9 cellular contexts compared by ENCODE assay signal in genomic region chr14:63745858-63746425, GRCh38. TPM values are rescaled to one million over a fixed set of nuclear protein-coding genes. Genes with fewer than 3 reads are reported as not detected.
DNase-seq lines count a peak whose midpoint lies in the region; ATAC-seq and TF ChIP-seq lines count a peak whose summit lies in the region.
"Had no signal": no experiment of that assay in that cellular context is flagged by ENCODE, and none has a peak within 500 bp of the region (broad histone marks: within the 10 kb centered on the region; RNA-seq: fewer than 3 reads in every experiment).

No MANE protein-coding gene starts in this region.

- no peak overlapping the region for H3K4me3 Mint-ChIP-seq in Calu3 (ENCODE audit: low read depth, unreplicated experiment)
- H3K4me3 Mint-ChIP-seq in activated naive CD8-positive, alpha-beta T cell treated with anti-CD3 and anti-CD28 coated beads for 36 hours, result no peak overlapping the region
- H3K4me3 Mint-ChIP-seq: activated T-cell treated with anti-CD3 and anti-CD28 coated beads, Interleukin-2, amount 50 U/mL, for 4 hours had no signal

- H3K27ac Mint-ChIP-seq in Calu3 (ENCODE audit: unreplicated experiment), result no peak overlapping the region
- no peak overlapping the region for H3K27ac Mint-ChIP-seq in activated naive CD8-positive, alpha-beta T cell treated with anti-CD3 and anti-CD28 coated beads for 36 hours

- peak; percentile 6 for DNase-seq in Calu3
- peak; percentile 10 for DNase-seq in activated naive CD8-positive, alpha-beta T cell treated with anti-CD3 and anti-CD28 coated beads for 36 hours
- DNase-seq in NCI-H2171 (lab: John Stamatoyannopoulos, UW), result no peak
- DNase-seq in NCI-H345 treated with DMSO at 0.1 percent for 48 hours (lab: John Stamatoyannopoulos, UW; ENCODE audit: unreplicated experiment), result no peak
- DNase-seq in NCI-H510A (lab: John Stamatoyannopoulos, UW), result no peak
- DNase-seq in KG1 (lab: John Stamatoyannopoulos, UW), result no peak
- DNase-seq: activated T-cell treated with anti-CD3 and anti-CD28 coated beads, Interleukin-2, amount 50 U/mL, for 4 hours had no signal

- peaks cover 16% of the 10 kb centered on the region for H3K4me1 Mint-ChIP-seq in Calu3 (ENCODE audit: low read depth, unreplicated experiment)
- peaks cover 12% of the 10 kb centered on the region for H3K4me1 Mint-ChIP-seq in activated naive CD8-positive, alpha-beta T cell treated with anti-CD3 and anti-CD28 coated beads for 36 hours

- H3K36me3 Mint-ChIP-seq in Calu3 (ENCODE audit: insufficient read depth, unreplicated experiment), result no peaks in the 10 kb centered on the region
- H3K36me3 Mint-ChIP-seq in activated naive CD8-positive, alpha-beta T cell treated with anti-CD3 and anti-CD28 coated beads for 36 hours, result no peaks in the 10 kb centered on the region

- ATAC-seq in GM21360 (IDR thresholded peaks at IDR 0.05; ENCODE audit: unreplicated experiment) (peak; percentile 60), HG03457 (IDR thresholded peaks at IDR 0.05; ENCODE audit: unreplicated experiment) (peak; percentile 59)

- TF ChIP-seq CTCF in Calu3 (IDR thresholded peaks at IDR 0.05; ENCODE audit: unreplicated experiment), result no peak

- H3K27me3 Mint-ChIP-seq in Calu3 (ENCODE audit: unreplicated experiment), result no peaks in the 10 kb centered on the region
- no peaks in the 10 kb centered on the region for H3K27me3 Mint-ChIP-seq in activated naive CD8-positive, alpha-beta T cell treated with anti-CD3 and anti-CD28 coated beads for 36 hours

- no TSS peak for BruUV-seq in Calu3 (replicated peaks; lab: Mats Ljungman, UMichigan)

- CTCF ChIA-PET in Calu3 (lab: Charles Lee), result interaction anchor here (0.7 kb wide), 1 partner anchor 104 kb away, joined by 3 read pairs; the partner anchor contains the start of gene WDR89

- intact Hi-C loops in Calu3 (cut with micrococcal nuclease; ENCODE audit: unreplicated experiment), result loop anchor here (5.0 kb wide), 1 partner anchor 74 kb away; no protein-coding TSS in a partner anchor

- H3K9me3 Mint-ChIP-seq in Calu3 (ENCODE audit: low read depth, unreplicated experiment), result no peaks in the 10 kb centered on the region
- H3K9me3 Mint-ChIP-seq in activated naive CD8-positive, alpha-beta T cell treated with anti-CD3 and anti-CD28 coated beads for 36 hours, result no peaks in the 10 kb centered on the region
- H3K9me3 Mint-ChIP-seq: activated T-cell treated with anti-CD3 and anti-CD28 coated beads, Interleukin-2, amount 50 U/mL, for 4 hours had no signal

RNA-seq across cellular contexts. Expression of gene SGPP1, which starts 18.1 kb away (rescaled TPM):
- 26.2 and 27.0 TPM in 2 replicates for total RNA-seq in Calu3 (2022)
- 10 to 100 TPM; 11.0 to 11.6 TPM for total RNA-seq in activated naive CD8-positive, alpha-beta T cell treated with anti-CD3 and anti-CD28 coated beads for 36 hours

Comparison
In these comparisons a context has a peak if more than half of its experiments do, and no peak if none do; other contexts are left out.
1. DNase-seq: peak in Calu3 (single experiment) and activated naive CD8-positive, alpha-beta T cell treated with anti-CD3 and anti-CD28 coated beads for 36 hours (single experiment); none in NCI-H2171 (single experiment), NCI-H345 treated with DMSO at 0.1 percent for 48 hours (single experiment), NCI-H510A (single experiment) and KG1 (single experiment).